ENCODE assay signal across 8 cellular contexts in the genomic region with DNA sequence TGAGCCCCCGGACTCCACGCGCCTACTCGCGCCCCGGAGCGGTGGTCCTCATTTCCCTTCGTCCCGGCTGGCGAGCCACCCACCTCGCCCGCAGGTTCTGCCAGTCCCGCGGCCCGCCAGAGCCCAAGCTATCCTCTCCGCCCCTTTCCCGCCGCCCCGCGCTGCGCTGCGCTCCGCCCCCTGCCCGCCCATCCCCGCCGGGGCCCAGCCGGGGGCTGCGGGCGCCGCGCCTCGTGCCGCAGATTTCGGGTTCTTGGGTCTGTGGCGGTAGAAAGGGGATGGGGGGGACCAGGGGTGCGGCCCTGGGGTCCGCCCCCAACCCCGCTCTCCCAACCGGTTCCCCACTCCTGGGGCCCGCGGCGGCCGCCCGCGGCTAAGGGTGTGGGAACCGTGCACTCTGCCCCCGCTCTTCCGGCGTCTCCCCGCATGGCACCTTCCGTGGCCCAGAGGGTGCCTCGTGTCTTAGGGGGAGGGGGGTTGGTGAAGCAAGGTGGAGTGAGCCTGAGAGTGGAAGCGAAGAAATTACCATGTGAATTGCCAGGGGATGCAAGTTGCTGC.
DNase-seq lines count a peak whose midpoint lies in the region; ATAC-seq and TF ChIP-seq lines count a peak whose summit lies in the region.

No MANE protein-coding gene starts in this region.

- no CpG with 5 or more reads among the region's 53 CpGs for WGBS in mesendoderm (ENCODE audit: extremely low coverage, insufficient coverage, low lambda C conversion rate)

- H2BK120ac ChIP-seq in mesendoderm (ENCODE audit: low read depth, low read length), result peak overlapping the region; percentile 92

- no peak overlapping the region for H3K27ac ChIP-seq in colonic mucosa
- peak overlapping the region; percentile 86 for H3K27ac ChIP-seq in mesendoderm (ENCODE audit: low read depth, low read length)

- CTCF ChIA-PET in BJ (lab: Yijun Ruan, JAX), result interaction anchor here (0.8 kb wide), 1 partner anchor 525 kb away, joined by 4 read pairs; no protein-coding TSS in a partner anchor

- no peaks in the 10 kb centered on the region for H3K9me3 ChIP-seq in colonic mucosa

- peak overlapping the region; percentile 3 to 65 for H3K9ac ChIP-seq in colonic mucosa (ENCODE audit: low read depth in 2 of 2, low read length in 2 of 2)
- H3K9ac ChIP-seq in mesendoderm (ENCODE audit: low read length), result peak overlapping the region; percentile 90

- no peaks in the 10 kb centered on the region for H3K4me1 ChIP-seq in colonic mucosa
- no peaks in the 10 kb centered on the region for H3K4me1 ChIP-seq in mesendoderm (ENCODE audit: control insufficient read depth, low read depth, low read length)

- no peaks in the 10 kb centered on the region for H3K27me3 ChIP-seq in BJ (ENCODE audit: control insufficient read depth, insufficient read depth, low read length)
- no peaks in the 10 kb centered on the region for H3K27me3 ChIP-seq in colonic mucosa
- H3K27me3 ChIP-seq in mesendoderm (ENCODE audit: insufficient read depth, low read length, poor library complexity), result no peaks in the 10 kb centered on the region

- H3K36me3 ChIP-seq in BJ (ENCODE audit: control insufficient read depth, insufficient read depth, low read length), result peaks cover 5% of the 10 kb centered on the region
- H3K36me3 ChIP-seq in colonic mucosa, result no peaks in the 10 kb centered on the region
- H3K36me3 ChIP-seq in mesendoderm (ENCODE audit: control insufficient read depth, insufficient read depth, low read length), result no peaks in the 10 kb centered on the region

- H2BK15ac ChIP-seq in mesendoderm (replicated peaks; ENCODE audit: low read depth), result no peak overlapping the region

- peak overlapping the region; percentile 86 for H3K18ac ChIP-seq in mesendoderm (ENCODE audit: low read length)

- H3K23ac ChIP-seq in mesendoderm (ENCODE audit: low read length), result no peak overlapping the region

- H3K4ac ChIP-seq in mesendoderm (ENCODE audit: low read depth, low read length), result peak overlapping the region; percentile 79

- H3K79me1 ChIP-seq in mesendoderm (ENCODE audit: low read length), result no peaks in the 10 kb centered on the region

- ATAC-seq in HG03460 (IDR thresholded peaks at IDR 0.05; ENCODE audit: unreplicated experiment) (no peak), GM19023 (IDR thresholded peaks at IDR 0.05; ENCODE audit: unreplicated experiment) (no peak)

- H3K56ac ChIP-seq in mesendoderm (ENCODE audit: low read length), result peak overlapping the region; percentile 84

- intact Hi-C loops in colonic mucosa (cut with DNase I), result no loop called here

- no peak for DNase-seq in BJ (ENCODE audit: low read depth)
- peak; percentile 58 for DNase-seq in Jurkat, Clone E6-1 (ENCODE audit: low read depth, low spot score)
- DNase-seq in activated CD4-positive, CD25-positive, alpha-beta regulatory T cell (lab: John Stamatoyannopoulos, UW), result peak in 3 of 4 experiments; percentile 3 to 18 (median 3)
- peak; percentile 48 for DNase-seq in colonic mucosa
- DNase-seq in mesendoderm, result peak; percentile 85
- peak; percentile 42 to 54 for DNase-seq in stimulated activated CD8-positive, alpha-beta memory T cell treated with anti-CD3 and anti-CD28 coated beads, Interleukin-15, amount 100 ng/mL, for 48 hours (ENCODE audit: low read depth in 2 of 2)

- peaks cover 31% of the 10 kb centered on the region for H3K79me2 ChIP-seq in mesendoderm (ENCODE audit: control insufficient read depth, insufficient read depth, low read length)

- peak overlapping the region; percentile 78 for H3K4me3 ChIP-seq in BJ (ENCODE audit: low read depth, low read length)
- peak overlapping the region; percentile 76 for H3K4me3 ChIP-seq in Jurkat, Clone E6-1 (ENCODE audit: low read length)
- H3K4me3 ChIP-seq in colonic mucosa, result peak overlapping the region; percentile 64
- peak overlapping the region; percentile 76 for H3K4me3 ChIP-seq in mesendoderm (ENCODE audit: low read length)

- H2BK5ac ChIP-seq in mesendoderm (ENCODE audit: low read length), result no peak overlapping the region

- H4K5ac ChIP-seq in mesendoderm (ENCODE audit: low read length), result no peak overlapping the region

- H2AK5ac ChIP-seq in mesendoderm (ENCODE audit: low read length), result no peak overlapping the region

- POLR2A ChIA-PET in BJ (lab: Charles Lee), result no interaction called here

- H3K4me2 ChIP-seq in mesendoderm (ENCODE audit: low read length), result peak overlapping the region; percentile 44

- TF ChIP-seq CTCF in BJ (IDR thresholded peaks at IDR 0.05; ENCODE audit: insufficient read depth, low read depth, low read length), result no peak
- no peak for TF ChIP-seq CTCF in colonic mucosa (IDR thresholded peaks at IDR 0.05)

- H4K8ac ChIP-seq in mesendoderm (ENCODE audit: low read depth, low read length), result no peak overlapping the region
